In the genomic region with DNA sequence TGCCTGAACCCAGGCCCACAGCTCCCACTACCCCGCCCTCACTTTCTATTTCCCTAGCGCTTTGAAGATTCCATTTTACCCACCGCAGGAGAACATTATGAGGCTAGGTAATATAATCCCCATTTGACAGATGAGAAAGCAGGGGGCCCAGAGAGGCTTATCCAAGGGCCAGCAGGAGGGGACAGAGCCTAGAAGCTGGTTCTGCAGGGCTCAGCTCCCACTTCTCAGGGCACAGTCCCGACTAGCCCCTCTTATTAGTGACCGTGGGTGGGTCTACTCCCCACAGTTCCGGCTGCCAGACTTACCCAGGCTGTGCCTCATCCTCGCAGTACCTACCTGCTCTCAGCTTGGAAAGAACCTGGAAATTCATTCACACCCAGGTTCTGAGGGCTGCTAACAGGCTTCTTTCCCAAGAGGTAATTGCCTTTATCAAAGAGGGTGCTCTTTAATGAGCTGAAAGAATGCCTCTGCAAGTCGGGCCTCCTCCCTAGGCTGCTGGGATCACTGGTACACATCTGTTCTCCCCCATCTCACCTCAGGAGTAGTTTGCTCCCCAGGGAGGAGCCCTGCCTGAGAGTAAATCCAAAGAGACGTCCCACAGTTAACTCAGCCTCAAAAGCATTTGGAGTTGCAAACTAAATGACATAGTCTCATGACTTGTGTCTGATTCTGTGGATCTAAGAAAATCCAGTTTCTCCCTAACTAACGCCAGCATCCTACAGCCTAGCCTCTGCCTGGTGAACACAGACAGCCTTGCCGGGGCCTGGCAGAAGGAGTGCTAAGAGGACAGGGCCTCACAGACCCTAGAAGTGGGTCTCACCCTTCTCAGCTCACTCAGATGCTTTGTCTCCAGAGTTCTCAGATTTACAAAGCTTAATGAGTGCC, we compare ENCODE assay signal across 1 cellular context.
TF ChIP-seq lines count a peak whose summit lies in the region.

No MANE protein-coding gene starts in this region.

TF ChIP-seq in HEK293, 187 proteins besides CTCF, POLR2A, EP300 and RAD21 (continued from another document):
- no peak for TF ChIP-seq TSHZ1 (tag by site-specific recombination; IDR thresholded peaks at IDR 0.05; ENCODE audit: borderline replicate concordance)
